In the genomic region with DNA sequence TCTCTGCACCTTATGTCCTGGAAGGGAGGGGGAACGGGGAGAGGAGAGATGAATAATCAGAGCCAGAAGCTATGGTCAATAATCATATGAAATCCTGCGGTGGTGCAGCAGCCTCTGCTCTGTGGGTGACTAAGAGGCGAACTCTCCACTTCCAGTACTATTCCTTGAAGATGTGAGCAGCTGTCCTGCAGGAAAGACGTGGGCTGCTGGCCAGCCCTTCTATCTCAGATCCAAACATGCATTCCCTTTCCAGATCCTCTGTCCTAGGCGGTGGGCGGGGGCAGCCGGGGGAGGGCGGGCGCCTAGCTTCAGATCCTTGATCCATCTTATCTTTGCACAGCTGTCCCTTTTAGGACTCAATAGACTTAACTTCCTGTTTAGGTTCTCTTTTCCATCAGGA, we compare ENCODE assay signal across 10 cellular contexts. TPM values are rescaled to one million over a fixed set of nuclear protein-coding genes. Genes with fewer than 3 reads are reported as not detected.
DNase-seq lines count a peak whose midpoint lies in the region; ATAC-seq, FAIRE-seq and TF ChIP-seq lines count a peak whose summit lies in the region.
"Had no signal": no experiment of that assay in that cellular context is flagged by ENCODE, and none has a peak within 500 bp of the region (broad histone marks: within the 10 kb centered on the region; RNA-seq: fewer than 3 reads in every experiment).

No MANE protein-coding gene starts in this region.

- 40% methylated on average over 9 of the region's 9 CpGs for WGBS in liver
- 24% methylated on average over 9 of the region's 9 CpGs for WGBS in HepG2 (ENCODE audit: low lambda C conversion rate)
- 47 to 62% methylated on average over 9 of the region's 9 CpGs for WGBS in lung, 2 donors

- H3K4me2 ChIP-seq in HepG2 (ENCODE audit: low read depth, low read length), result no peak overlapping the region

- H3K4me1 ChIP-seq in liver (ENCODE audit: control insufficient read depth in 4 of 4, insufficient read depth in 4 of 4, low read length in 3 of 4), result no peaks in the 10 kb centered on the region
- H3K4me1 ChIP-seq in HepG2 (ENCODE audit: insufficient read depth, low read length), result peaks cover 10% of the 10 kb centered on the region
- no peaks in the 10 kb centered on the region for H3K4me1 ChIP-seq in colonic mucosa
- H3K4me1 ChIP-seq in lung (ENCODE audit: control insufficient read depth in 2 of 2, insufficient read depth in 2 of 2, low read length in 2 of 2), result peaks cover 0 to 2% of the 10 kb centered on the region in 2 donors

- H3K36me3 ChIP-seq in liver (ENCODE audit: control insufficient read depth in 4 of 4, insufficient read depth in 3 of 4, low read depth in 1 of 4, low read length in 3 of 4) (no peaks in the 10 kb centered on the region), HepG2 (replicated peaks in 1 of 2; ENCODE audit: control insufficient read depth in 1 of 2, insufficient read depth in 2 of 2, low read length in 2 of 2) (no peaks in the 10 kb centered on the region), colonic mucosa (no peaks in the 10 kb centered on the region), lung (ENCODE audit: control insufficient read depth in 2 of 2, insufficient read depth in 2 of 2, low read length in 2 of 2) (no peaks in the 10 kb centered on the region)

- DNase-seq in HepG2 (ENCODE audit: low spot score) (no peak), colonic mucosa (peak; percentile 58), lung (ENCODE audit: low spot score) (peak; percentile 38), T-helper 9 cell (no peak), GM13977 (ENCODE audit: low spot score) (no peak), hypothalamus (lab: John Stamatoyannopoulos, UW) (no peak)
- no peak for DNase-seq in effector CD4-positive, alpha-beta T cell
- DNase-seq: activated naive CD4-positive, alpha-beta T cell treated with anti-CD3 and anti-CD28 coated beads, Interleukin-2, amount 10 ng/mL, durations not matched to agents 7 days and 5 days had no signal

- TF ChIP-seq POLR2A in HepG2 (IDR thresholded peaks at IDR 0.05; ENCODE audit: insufficient read depth in 1 of 2, low read depth in 2 of 2, low read length in 2 of 2), result no peak

- CTCF ChIA-PET in HepG2 (lab: Yijun Ruan, JAX; ENCODE audit: low intra/inter-chr PET ratio, low total read pairs), result no interaction called here

- FAIRE-seq in HepG2 (lab: Jason Lieb, UNC), result no peak

- H2AFZ ChIP-seq in HepG2 (ENCODE audit: low read length), result no peak overlapping the region

- POLR2A ChIA-PET in HepG2 (lab: Yijun Ruan, JAX), result no interaction called here

- no peak overlapping the region for H3K4me3 ChIP-seq in liver (ENCODE audit: low read depth in 1 of 3, low read length in 3 of 3)
- no peak overlapping the region for H3K4me3 ChIP-seq in HepG2 (replicated peaks in 1 of 3; ENCODE audit: insufficient read depth in 1 of 3, low read depth in 2 of 3, low read length in 3 of 3)
- no peak overlapping the region for H3K4me3 ChIP-seq in colonic mucosa
- H3K4me3 ChIP-seq in lung, result no peak overlapping the region

- in situ Hi-C loops in HepG2 (cut with HindIII; ENCODE audit: extremely low pct_ligation_motif_present, low pct_unique_long_range_greater_than_20kb), result no loop called here
- in situ Hi-C loops in GM13977 (cut with MboI; ENCODE audit: low pct_unique_long_range_greater_than_20kb, low sequenced_read_pairs, unreplicated experiment), result no loop called here

- ATAC-seq in HepG2, result no peak; the same call in 2 of the 3 replicates
- peak; percentile 47 for ATAC-seq in lung (ENCODE audit: insufficient read depth, low FRiP score)

- TF ChIP-seq RAD21 in liver (IDR thresholded peaks at IDR 0.05), result no peak
- no peak for TF ChIP-seq RAD21 in HepG2 (CRISPR knock-in tag; IDR thresholded peaks at IDR 0.05)

- H3K9me3 ChIP-seq in liver (ENCODE audit: control insufficient read depth in 4 of 4, low read length in 3 of 4), result no peaks in the 10 kb centered on the region
- H3K9me3 ChIP-seq in HepG2 (ENCODE audit: low read length), result no peaks in the 10 kb centered on the region
- no peaks in the 10 kb centered on the region for H3K9me3 ChIP-seq in colonic mucosa
- no peaks in the 10 kb centered on the region for H3K9me3 ChIP-seq in lung (ENCODE audit: control insufficient read depth in 2 of 2, insufficient read depth in 1 of 2, low read length in 1 of 2)

- TF ChIP-seq EP300 in HepG2 (IDR thresholded peaks at IDR 0.05; ENCODE audit: low read depth in 2 of 2, low read length in 2 of 2) (no peak), HepG2 (CRISPR knock-in tag; IDR thresholded peaks at IDR 0.05; ENCODE audit: borderline replicate concordance) (no peak)

- BruUV-seq in HepG2 (replicated peaks; lab: Mats Ljungman, UMichigan), result no TSS peak

- H3K9ac ChIP-seq in liver (ENCODE audit: low read depth in 1 of 2, low read length in 2 of 2) (no peak overlapping the region), HepG2 (ENCODE audit: insufficient read depth, low read depth, low read length) (no peak overlapping the region), colonic mucosa (ENCODE audit: low read depth in 2 of 2, low read length in 2 of 2) (no peak overlapping the region)

- H3K27ac ChIP-seq in liver (ENCODE audit: low read depth in 1 of 2, low read length in 2 of 2), result peak overlapping the region; percentile 38 to 47
- H3K27ac ChIP-seq in HepG2 (ENCODE audit: extremely low read length, insufficient read depth, low read length), result no peak overlapping the region
- peak overlapping the region; percentile 67 for H3K27ac ChIP-seq in colonic mucosa
- no peak overlapping the region for H3K27ac ChIP-seq in lung (ENCODE audit: low read depth in 1 of 2, low read length in 1 of 2)

- TF ChIP-seq CTCF in liver (IDR thresholded peaks at IDR 0.05; ENCODE audit: low read depth, low read length, missing input control) (no peak), HepG2 (CRISPR knock-in tag; IDR thresholded peaks at IDR 0.05) (no peak), colonic mucosa (IDR thresholded peaks at IDR 0.05) (no peak), lung (IDR thresholded peaks at IDR 0.05; ENCODE audit: control extremely low read depth, extremely low read depth) (no peak), GM13977 (IDR thresholded peaks at IDR 0.05; ENCODE audit: extremely low read depth, insufficient read depth, missing control alignments) (no peak)

- no peaks in the 10 kb centered on the region for H3K27me3 ChIP-seq in liver (ENCODE audit: control insufficient read depth in 4 of 4, insufficient read depth in 4 of 4, low read length in 3 of 4)
- H3K27me3 ChIP-seq in HepG2 (ENCODE audit: control insufficient read depth in 1 of 2, insufficient read depth in 2 of 2, low read length in 2 of 2), result peaks cover 0 to 5% of the 10 kb centered on the region in 2 experiments; a peak in 2 of 5 replicates
- H3K27me3 ChIP-seq in colonic mucosa, result no peaks in the 10 kb centered on the region
- no peaks in the 10 kb centered on the region for H3K27me3 ChIP-seq in lung (ENCODE audit: control insufficient read depth, insufficient read depth)

- no peaks in the 10 kb centered on the region for H4K20me1 ChIP-seq in HepG2 (ENCODE audit: insufficient read depth, low read length)

- H3K79me2 ChIP-seq in HepG2 (ENCODE audit: insufficient read depth, low read length), result no peaks in the 10 kb centered on the region

- intact Hi-C loops in HepG2 (cut with micrococcal nuclease; ENCODE audit: unreplicated experiment), result no loop called here
- intact Hi-C loops in colonic mucosa (cut with DNase I), result no loop called here

TF ChIP-seq in liver, 16 proteins besides CTCF, POLR2A, EP300 and RAD21 (continues in another document):
- no peak for TF ChIP-seq TAF1 (conservative IDR thresholded peaks at IDR 0.05)

TF ChIP-seq in HepG2, 621 proteins besides CTCF, POLR2A, EP300 and RAD21:
- no peak for TF ChIP-seq ERF (CRISPR knock-in tag; IDR thresholded peaks at IDR 0.05)
- TF ChIP-seq ZBTB1 (CRISPR knock-in tag; IDR thresholded peaks at IDR 0.05; ENCODE audit: borderline replicate concordance), result no peak
- TF ChIP-seq RFX1 (IDR thresholded peaks at IDR 0.05), result no peak
- no peak for TF ChIP-seq ZNF652 (CRISPR knock-in tag; IDR thresholded peaks at IDR 0.05; ENCODE audit: borderline replicate concordance, low read depth)
- no peak for TF ChIP-seq ARNT2 (CRISPR knock-in tag; IDR thresholded peaks at IDR 0.05; ENCODE audit: low read depth)

RNA-seq across cellular contexts. Expression of a gene that starts 34.5 kb away (rescaled TPM):
- total RNA-seq in liver (under 1 TPM in 1 of 2 donors, not detected in 1; 0.79 TPM), HepG2 (2016; rRNA removed; fragmentation: Illumina TruSeq; extraction: Trizol) (not detected in 2 replicates), colonic mucosa (under 1 TPM in 1 of 2 donors, not detected in 1; 0.96 TPM), lung (under 1 TPM in 1 of 2 donors, not detected in 1; 0.91 TPM)
- polyA plus RNA-seq in liver (not detected), HepG2 (2011; rRNA removed) (not detected in 2 replicates), lung (not detected)
- not detected in 2 replicates for total RNA-seq in HepG2 (2016; cell fraction: cytosol; rRNA removed; fragmentation: Illumina TruSeq; extraction: Trizol; ENCODE audit: low read depth)
- not detected in 2 replicates for total RNA-seq in HepG2 (2016; cell fraction: insoluble cytoplasmic fraction; rRNA removed; fragmentation: Illumina TruSeq; extraction: Trizol)
- not detected in 2 replicates for total RNA-seq in HepG2 (2016; cell fraction: membrane; rRNA removed; fragmentation: Illumina TruSeq; extraction: Trizol)
- not detected in 2 replicates for total RNA-seq in HepG2 (2016; cell fraction: nucleus; rRNA removed; fragmentation: Illumina TruSeq; extraction: Trizol)
- not detected in 2 replicates for polyA plus RNA-seq in HepG2 (2011; cell fraction: cytosol; rRNA removed)
- polyA plus RNA-seq in HepG2 (2011; cell fraction: nucleus; rRNA removed), result not detected in 2 replicates
- polyA plus RNA-seq in HepG2 (2012), result not detected in 2 replicates
- not detected in 2 replicates for polyA plus RNA-seq in HepG2 (2016; cell fraction: cytosol; fragmentation: Illumina TruSeq; extraction: Trizol; ENCODE audit: low read depth)
- polyA plus RNA-seq in HepG2 (2016; cell fraction: insoluble cytoplasmic fraction; fragmentation: Illumina TruSeq; extraction: Trizol; ENCODE audit: low read depth), result not detected in 2 replicates
- not detected in 2 replicates for polyA plus RNA-seq in HepG2 (2016; cell fraction: membrane; fragmentation: Illumina TruSeq; extraction: Trizol; ENCODE audit: low read depth)
- not detected in 2 replicates for polyA plus RNA-seq in HepG2 (2016; cell fraction: nucleus; fragmentation: Illumina TruSeq; extraction: Trizol; ENCODE audit: insufficient read depth, low read depth)
- not detected in 2 replicates for polyA minus RNA-seq in HepG2 (2011; rRNA and poly(A)+ RNA removed; ENCODE audit: low replicate concordance)
- polyA minus RNA-seq in HepG2 (2011; cell fraction: cytosol; rRNA and poly(A)+ RNA removed), result not detected in 2 replicates
- not detected in 2 replicates for polyA minus RNA-seq in HepG2 (2011; cell fraction: nucleus; rRNA and poly(A)+ RNA removed)
- polyA plus RNA-seq: CD14-positive monocyte had no signal

Comparison
In these comparisons a context has a peak if more than half of its experiments do, and no peak if none do; other contexts are left out.
1. H3K27ac ChIP-seq: peak in liver (2 of 2) and colonic mucosa (single experiment); none in HepG2 (single experiment) and lung (0 of 2).
2. DNase-seq: peak in colonic mucosa (single experiment) and lung (single experiment); none in HepG2 (single experiment), effector CD4-positive, alpha-beta T cell (single experiment), T-helper 9 cell (single experiment), GM13977 (single experiment) and hypothalamus (0 of 51).